In genomic region chr3:60070366-60070765, GRCh38 we compare ENCODE assay signal across 27 cellular contexts.
"Had no signal": no experiment of that assay in that cellular context is flagged by ENCODE, and none has a peak within 500 bp of the region (broad histone marks: within the 10 kb centered on the region; RNA-seq: fewer than 3 reads in every experiment).

No MANE protein-coding gene starts in this region.

- H3K4me3 Mint-ChIP-seq: immature natural killer cell; nephron; neural progenitor cell; stimulated activated naive B cell treated with anti-CD40 and anti-IgM and Interleukin-4, amounts not matched to agents 10 μg/mL and 1 μg/mL and 100 μg/mL, for 72 hours; stimulated activated naive CD8-positive, alpha-beta T cell treated with anti-CD3 and anti-CD28 coated beads, Interleukin-15, Interleukin-2, amounts not matched to agents 100 ng/mL and 50 ng/mL, for 24 hours had no signal

- ATAC-seq: heart right ventricle; left ventricle myocardium superior; lower lobe of right lung; mucosa of descending colon; right lobe of liver; stimulated activated naive B cell treated with anti-CD40 and anti-IgM and Interleukin-4, amounts not matched to agents 10 μg/mL and 1 μg/mL and 100 μg/mL, for 72 hours; upper lobe of right lung had no signal

- H3K4me1 Mint-ChIP-seq: neural progenitor cell had no signal

- H3K27ac ChIP-seq: coronary artery, esophagus squamous epithelium, heart right ventricle, lower lobe of right lung, neural progenitor cell, parathyroid adenoma, right lobe of liver, transverse colon, upper lobe of right lung, uterus had no signal

- H3K79me2 ChIP-seq: parathyroid adenoma had no signal

- H3K9me3 ChIP-seq: esophagus squamous epithelium, heart right ventricle, lower lobe of right lung, mucosa of descending colon, right lobe of liver, transverse colon, upper lobe of right lung, uterus had no signal

- H3K27me3 ChIP-seq: esophagus squamous epithelium, heart right ventricle, neural progenitor cell, right lobe of liver, transverse colon, upper lobe of right lung, uterus had no signal

- H3K4me1 ChIP-seq: esophagus squamous epithelium, lower lobe of right lung, neural progenitor cell, parathyroid adenoma, right lobe of liver, transverse colon, upper lobe of right lung, uterus had no signal

- H3K27me3 Mint-ChIP-seq: progenitor cell of endocrine pancreas; stimulated activated naive B cell treated with anti-CD40 and anti-IgM and Interleukin-4, amounts not matched to agents 10 μg/mL and 1 μg/mL and 100 μg/mL, for 72 hours; stimulated activated naive CD8-positive, alpha-beta T cell treated with anti-CD3 and anti-CD28 coated beads, Interleukin-15, Interleukin-2, amounts not matched to agents 100 ng/mL and 50 ng/mL, for 24 hours had no signal

- H3K9me3 Mint-ChIP-seq: nephron, neural progenitor cell had no signal

- H3K27ac Mint-ChIP-seq: immature natural killer cell; nephron; neural progenitor cell; progenitor cell of endocrine pancreas; stimulated activated naive B cell treated with anti-CD40 and anti-IgM and Interleukin-4, amounts not matched to agents 10 μg/mL and 1 μg/mL and 100 μg/mL, for 72 hours; stimulated activated naive CD8-positive, alpha-beta T cell treated with anti-CD3 and anti-CD28 coated beads, Interleukin-15, Interleukin-2, amounts not matched to agents 100 ng/mL and 50 ng/mL, for 24 hours had no signal

- H3K36me3 Mint-ChIP-seq: naive B cell, neural progenitor cell had no signal

- H3K4me3 ChIP-seq: coronary artery, esophagus squamous epithelium, heart right ventricle, lower lobe of right lung, mucosa of descending colon, neural progenitor cell, right lobe of liver, transverse colon, upper lobe of right lung, uterus had no signal

- H3K36me3 ChIP-seq: esophagus squamous epithelium, heart right ventricle, lower lobe of right lung, neural progenitor cell, right lobe of liver, transverse colon, upper lobe of right lung, uterus had no signal

- DNase-seq: dermis blood vessel endothelial cell; effector memory CD4-positive, alpha-beta T cell; erythroblast; esophagus squamous epithelium; foreskin melanocyte; glutamatergic neuron; heart right ventricle; hippocampal formation; immature natural killer cell; left ventricle myocardium superior; lower lobe of right lung; mucosa of descending colon; naive B cell; right lobe of liver; small intestine; stimulated activated CD4-positive, alpha-beta T cell treated with anti-CD3 and anti-CD28 coated beads, Interleukin-15, amount 100 ng/mL, for 24 hours; stimulated activated CD4-positive, alpha-beta T cell treated with anti-CD3 and anti-CD28 coated beads, Interleukin-2, amount 100 ng/mL, for 48 hours; stimulated activated naive B cell treated with anti-CD40 and anti-IgM and Interleukin-4, amounts not matched to agents 10 μg/mL and 1 μg/mL and 100 μg/mL, for 72 hours; transverse colon; upper lobe of right lung; uterus had no signal

- H3K4me2 ChIP-seq: neural progenitor cell had no signal
